16 cellular contexts compared by ENCODE assay signal in the genomic region with DNA sequence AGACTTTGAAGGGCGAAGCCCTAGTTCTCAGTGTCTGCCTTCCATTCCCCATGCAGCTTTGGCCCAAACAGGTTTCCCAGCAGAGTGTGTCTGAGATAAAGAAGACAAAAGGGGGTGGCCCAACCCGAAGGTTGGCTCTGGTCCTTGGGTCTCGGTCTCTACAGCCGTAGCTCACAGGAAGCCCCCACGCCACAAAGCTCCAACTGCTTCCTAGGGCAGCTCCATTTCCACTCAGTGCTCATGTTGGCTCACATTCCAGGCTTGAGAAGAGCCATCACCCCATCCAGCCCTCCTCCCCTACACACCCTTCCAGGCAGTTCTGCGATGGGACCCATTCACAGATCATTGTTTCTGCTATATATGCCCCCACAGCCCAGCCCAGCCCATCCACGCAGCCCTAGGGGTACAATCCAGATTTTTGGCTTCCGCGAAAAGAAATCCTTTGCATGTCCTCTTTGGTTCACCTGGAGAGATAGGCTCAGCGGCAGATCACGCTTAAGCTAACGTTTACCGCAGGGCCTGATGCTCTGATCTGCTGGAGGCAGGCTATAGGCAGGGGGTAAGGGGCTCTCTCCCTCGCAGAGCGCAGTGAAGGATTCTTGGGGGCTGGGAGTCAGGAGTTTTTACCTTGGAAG. TPM values are rescaled to one million over a fixed set of nuclear protein-coding genes. Genes with fewer than 3 reads are reported as not detected.
DNase-seq lines count a peak whose midpoint lies in the region; ATAC-seq and TF ChIP-seq lines count a peak whose summit lies in the region.
"Had no signal": no experiment of that assay in that cellular context is flagged by ENCODE, and none has a peak within 500 bp of the region (broad histone marks: within the 10 kb centered on the region; RNA-seq: fewer than 3 reads in every experiment).

No MANE protein-coding gene starts in this region.

- H3K4me1 Mint-ChIP-seq in natural killer cell = peaks cover 40 to 42% of the 10 kb centered on the region in 2 donors
- H3K4me1 Mint-ChIP-seq in natural killer cell treated with Interleukin-12 subunit alpha and Interleukin-12 subunit beta and Interleukin-15 and Interleukin-18, amount 100 ng/mL, for 72 hours (ENCODE audit: low read depth in 2 of 2) = peaks cover 20 to 26% of the 10 kb centered on the region in 2 donors
- peaks cover 57% of the 10 kb centered on the region for H3K4me1 Mint-ChIP-seq in nephron progenitor cell

- H3K4me1 ChIP-seq in colonic mucosa (peaks cover 6% of the 10 kb centered on the region), vagina (peaks cover 55% of the 10 kb centered on the region)

- no peaks in the 10 kb centered on the region for H3K27me3 ChIP-seq in colonic mucosa
- H3K27me3 ChIP-seq in vagina = no peaks in the 10 kb centered on the region

- peak overlapping the region; percentile 94 for H3K27ac ChIP-seq in colonic mucosa
- H3K27ac ChIP-seq in vagina = peak overlapping the region; percentile 99

- H3K9me3 Mint-ChIP-seq in natural killer cell = no peaks in the 10 kb centered on the region
- no peaks in the 10 kb centered on the region for H3K9me3 Mint-ChIP-seq in natural killer cell treated with Interleukin-12 subunit alpha and Interleukin-12 subunit beta and Interleukin-15 and Interleukin-18, amount 100 ng/mL, for 72 hours
- no peaks in the 10 kb centered on the region for H3K9me3 Mint-ChIP-seq in nephron progenitor cell
- H3K9me3 Mint-ChIP-seq: stimulated activated memory B cell treated with anti-CD40 and anti-IgM and Interleukin-4, amounts not matched to agents 10 μg/mL and 1 μg/mL and 100 μg/mL, for 72 hours; T-helper 1 cell treated with Interleukin-12 subunit alpha and Interleukin-12 subunit beta and Interleukin-4 antibody, amounts not matched to agents 30 μg/mL and 1 μg/mL, for 36 hours had no signal

- no peak for TF ChIP-seq POLR2A in vagina (IDR thresholded peaks at IDR 0.05)

- peak; percentile 11 for DNase-seq in natural killer cell
- DNase-seq in natural killer cell treated with Interleukin-12 subunit alpha and Interleukin-12 subunit beta and Interleukin-15 and Interleukin-18, amount 100 ng/mL, for 72 hours (ENCODE audit: low spot score) = no peak
- peak; percentile 47 for DNase-seq in colonic mucosa
- DNase-seq in nephron progenitor cell = no peak
- DNase-seq in vagina (ENCODE audit: extremely low spot score in 2 of 2) = no peak
- no peak for DNase-seq in HuH-7.5 (ENCODE audit: low spot score)
- no peak for DNase-seq in HuH-7 (ENCODE audit: low spot score)
- DNase-seq in foreskin melanocyte = no peak
- DNase-seq: activated CD8-positive, alpha-beta T cell treated with anti-CD3 and anti-CD28 coated beads, Interleukin-2, amount 10 ng/mL, durations not matched to agents 7 days and 5 days; Kasumi-1; NCI-H1694; NCI-H748 treated with DMSO at 0.1 percent for 48 hours; stimulated activated CD4-positive, alpha-beta T cell treated with anti-CD3 and anti-CD28 coated beads, Interleukin-4, amount 100 ng/mL, for 1 hour had no signal

- intact Hi-C loops in natural killer cell (cut with micrococcal nuclease) = no loop called here
- intact Hi-C loops in colonic mucosa (cut with DNase I) = loop anchor here (10.0 kb wide), 2 partner anchors 554 to 904 kb away; a partner anchor contains a TSS
- intact Hi-C loops in vagina (cut with DNase I) = loop anchor here (10.0 kb wide), 1 partner anchor 584 kb away; no protein-coding TSS in a partner anchor

- H3K9ac ChIP-seq in colonic mucosa (ENCODE audit: low read depth in 2 of 2, low read length in 2 of 2) = peak overlapping the region; percentile 74 to 89

- peaks cover 80 to 92% of the 10 kb centered on the region in 2 donors for H3K27me3 Mint-ChIP-seq in natural killer cell (ENCODE audit: low read depth in 2 of 2)
- peaks cover 61 to 83% of the 10 kb centered on the region in 2 donors for H3K27me3 Mint-ChIP-seq in natural killer cell treated with Interleukin-12 subunit alpha and Interleukin-12 subunit beta and Interleukin-15 and Interleukin-18, amount 100 ng/mL, for 72 hours
- H3K27me3 Mint-ChIP-seq in nephron progenitor cell (ENCODE audit: low read depth, poor library complexity) = peaks cover 100% of the 10 kb centered on the region

- H3K36me3 Mint-ChIP-seq in natural killer cell = no peaks in the 10 kb centered on the region
- no peaks in the 10 kb centered on the region for H3K36me3 Mint-ChIP-seq in natural killer cell treated with Interleukin-12 subunit alpha and Interleukin-12 subunit beta and Interleukin-15 and Interleukin-18, amount 100 ng/mL, for 72 hours
- no peaks in the 10 kb centered on the region for H3K36me3 Mint-ChIP-seq in nephron progenitor cell (ENCODE audit: low read depth)
- H3K36me3 Mint-ChIP-seq: stimulated activated memory B cell treated with anti-CD40 and anti-IgM and Interleukin-4, amounts not matched to agents 10 μg/mL and 1 μg/mL and 100 μg/mL, for 72 hours had no signal

- H3K36me3 ChIP-seq in colonic mucosa (no peaks in the 10 kb centered on the region), vagina (no peaks in the 10 kb centered on the region)

- no peak for TF ChIP-seq CTCF in natural killer cell (IDR thresholded peaks at IDR 0.05)
- no peak for TF ChIP-seq CTCF in colonic mucosa (IDR thresholded peaks at IDR 0.05)
- TF ChIP-seq CTCF in nephron progenitor cell (IDR thresholded peaks at IDR 0.05) = no peak
- no peak for TF ChIP-seq CTCF in vagina (IDR thresholded peaks at IDR 0.05)

- no peak for ATAC-seq in natural killer cell
- no peak for ATAC-seq in natural killer cell treated with Interleukin-12 subunit alpha and Interleukin-12 subunit beta and Interleukin-15 and Interleukin-18, amount 100 ng/mL, for 72 hours
- ATAC-seq: activated CD8-positive, alpha-beta T cell treated with anti-CD3 and anti-CD28 coated beads, Interleukin-2, amount 10 ng/mL, durations not matched to agents 7 days and 5 days; stimulated activated memory B cell treated with anti-CD40 and anti-IgM and Interleukin-4, amounts not matched to agents 10 μg/mL and 1 μg/mL and 100 μg/mL, for 72 hours had no signal

- H3K27ac Mint-ChIP-seq in natural killer cell (no peak overlapping the region), nephron progenitor cell (no peak overlapping the region)
- no peak overlapping the region for H3K27ac Mint-ChIP-seq in natural killer cell treated with Interleukin-12 subunit alpha and Interleukin-12 subunit beta and Interleukin-15 and Interleukin-18, amount 100 ng/mL, for 72 hours
- H3K27ac Mint-ChIP-seq: activated CD8-positive, alpha-beta T cell treated with anti-CD3 and anti-CD28 coated beads, Interleukin-2, amount 10 ng/mL, durations not matched to agents 7 days and 5 days; stimulated activated memory B cell treated with anti-CD40 and anti-IgM and Interleukin-4, amounts not matched to agents 10 μg/mL and 1 μg/mL and 100 μg/mL, for 72 hours; T-helper 1 cell treated with Interleukin-12 subunit alpha and Interleukin-12 subunit beta and Interleukin-4 antibody, amounts not matched to agents 30 μg/mL and 1 μg/mL, for 36 hours had no signal

- H3K9me3 ChIP-seq in colonic mucosa (no peaks in the 10 kb centered on the region), vagina (no peaks in the 10 kb centered on the region)

- H3K4me3 Mint-ChIP-seq in natural killer cell (peak overlapping the region; percentile 45), nephron progenitor cell (peak overlapping the region; percentile 78)
- no peak overlapping the region for H3K4me3 Mint-ChIP-seq in natural killer cell treated with Interleukin-12 subunit alpha and Interleukin-12 subunit beta and Interleukin-15 and Interleukin-18, amount 100 ng/mL, for 72 hours
- H3K4me3 Mint-ChIP-seq: stimulated activated memory B cell treated with anti-CD40 and anti-IgM and Interleukin-4, amounts not matched to agents 10 μg/mL and 1 μg/mL and 100 μg/mL, for 72 hours; T-helper 1 cell treated with Interleukin-12 subunit alpha and Interleukin-12 subunit beta and Interleukin-4 antibody, amounts not matched to agents 30 μg/mL and 1 μg/mL, for 36 hours had no signal

- H3K4me3 ChIP-seq in colonic mucosa = peak overlapping the region; percentile 39
- peak overlapping the region; percentile 88 to 91 for H3K4me3 ChIP-seq in vagina

RNA-seq across cellular contexts. Expression of a gene that starts 6.2 kb away (rescaled TPM):
- not detected for total RNA-seq in natural killer cell
- total RNA-seq in natural killer cell treated with Interleukin-12 subunit alpha and Interleukin-12 subunit beta and Interleukin-15 and Interleukin-18, amount 100 ng/mL, for 72 hours = under 1 TPM; 0.20 to 0.76 TPM
- 1 to 10 TPM; 2.9 to 3.7 TPM for total RNA-seq in colonic mucosa
- 9.8 TPM for total RNA-seq in vagina
- total RNA-seq: activated CD8-positive, alpha-beta T cell treated with anti-CD3 and anti-CD28 coated beads, Interleukin-2, amount 10 ng/mL, durations not matched to agents 7 days and 5 days; fibroblast of lung had no signal

RNA-seq across cellular contexts. Expression of a gene that starts 8.7 kb away (rescaled TPM):
- total RNA-seq in natural killer cell = not detected
- not detected for total RNA-seq in natural killer cell treated with Interleukin-12 subunit alpha and Interleukin-12 subunit beta and Interleukin-15 and Interleukin-18, amount 100 ng/mL, for 72 hours
- 10 to 100 TPM; 22.7 to 33.8 TPM for total RNA-seq in colonic mucosa
- total RNA-seq in vagina = 14.5 TPM
- total RNA-seq: activated CD8-positive, alpha-beta T cell treated with anti-CD3 and anti-CD28 coated beads, Interleukin-2, amount 10 ng/mL, durations not matched to agents 7 days and 5 days; fibroblast of lung had no signal

RNA-seq across cellular contexts. Expression of a gene that starts 17.1 kb away (rescaled TPM):
- 1 to 10 TPM in 2 of 3 donors, under 1 TPM in 1; 0.82 to 3.3 (median 2.2) TPM for total RNA-seq in natural killer cell
- 1 to 10 TPM in 1 of 2 donors, under 1 TPM in 1; 0.88 to 1.3 TPM for total RNA-seq in natural killer cell treated with Interleukin-12 subunit alpha and Interleukin-12 subunit beta and Interleukin-15 and Interleukin-18, amount 100 ng/mL, for 72 hours
- 10 to 100 TPM; 25.4 to 26.0 TPM for total RNA-seq in colonic mucosa
- total RNA-seq in vagina = 19.2 TPM
- total RNA-seq: activated CD8-positive, alpha-beta T cell treated with anti-CD3 and anti-CD28 coated beads, Interleukin-2, amount 10 ng/mL, durations not matched to agents 7 days and 5 days had no signal

RNA-seq across cellular contexts. Expression of a gene that starts 25.9 kb away (rescaled TPM):
- 1 to 10 TPM in 1 of 3 donors, under 1 TPM in 2; 0.39 to 4.6 (median 0.42) TPM for total RNA-seq in natural killer cell
- total RNA-seq in natural killer cell treated with Interleukin-12 subunit alpha and Interleukin-12 subunit beta and Interleukin-15 and Interleukin-18, amount 100 ng/mL, for 72 hours = 1 to 10 TPM in 1 of 2 donors, not detected in 1; 2.4 TPM
- total RNA-seq in colonic mucosa = 10 to 100 TPM; 19.5 to 22.1 TPM
- 13.0 TPM for total RNA-seq in vagina
- total RNA-seq: activated CD8-positive, alpha-beta T cell treated with anti-CD3 and anti-CD28 coated beads, Interleukin-2, amount 10 ng/mL, durations not matched to agents 7 days and 5 days; fibroblast of lung had no signal

RNA-seq across cellular contexts. Expression of a gene that starts 34.7 kb away (rescaled TPM):
- total RNA-seq in natural killer cell (not detected), colonic mucosa (10 to 100 TPM; 21.9 to 24.4 TPM), vagina (23.8 TPM)
- under 1 TPM in 1 of 2 donors, not detected in 1; 0.20 TPM for total RNA-seq in natural killer cell treated with Interleukin-12 subunit alpha and Interleukin-12 subunit beta and Interleukin-15 and Interleukin-18, amount 100 ng/mL, for 72 hours
- total RNA-seq: activated CD8-positive, alpha-beta T cell treated with anti-CD3 and anti-CD28 coated beads, Interleukin-2, amount 10 ng/mL, durations not matched to agents 7 days and 5 days had no signal

Comparison
In these comparisons a context has a peak if more than half of its experiments do, and no peak if none do; other contexts are left out.
1. DNase-seq: peak in natural killer cell (single experiment) and colonic mucosa (single experiment); none in natural killer cell treated with Interleukin-12 subunit alpha and Interleukin-12 subunit beta and Interleukin-15 and Interleukin-18, amount 100 ng/mL, for 72 hours (single experiment), nephron progenitor cell (single experiment), vagina (0 of 2), HuH-7.5 (single experiment), HuH-7 (single experiment) and foreskin melanocyte (single experiment).
2. RNA of a gene that starts 8.7 kb away (total RNA-seq): 22.7 to 33.8 TPM in colonic mucosa and 14.5 TPM in vagina (single experiment); not detected in natural killer cell and not detected in natural killer cell treated with Interleukin-12 subunit alpha and Interleukin-12 subunit beta and Interleukin-15 and Interleukin-18, amount 100 ng/mL, for 72 hours; every median in the first group is over 10 times any median in the second.